In the genomic region with DNA sequence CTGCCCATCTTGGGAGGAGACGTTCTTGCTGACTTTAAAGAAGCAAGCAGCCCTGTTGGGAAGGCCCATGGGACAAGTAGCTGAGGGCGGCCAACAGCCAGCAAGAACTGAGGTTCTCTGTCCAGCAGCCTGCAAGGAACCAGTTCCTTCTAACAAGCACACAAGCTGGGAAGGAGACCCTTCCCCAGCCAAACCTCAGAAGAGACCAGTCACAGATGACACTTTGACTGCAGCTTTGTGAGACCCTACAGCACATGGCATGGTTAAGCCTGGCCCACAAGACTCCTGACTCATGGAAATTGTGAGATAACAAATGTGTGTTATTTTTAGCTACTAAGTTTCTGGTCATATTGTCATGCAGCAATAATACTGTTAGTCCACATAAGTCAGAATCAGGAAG, we compare ENCODE assay signal across 28 cellular contexts.
DNase-seq lines count a peak whose midpoint lies in the region; ATAC-seq and TF ChIP-seq lines count a peak whose summit lies in the region.
"Had no signal": no experiment of that assay in that cellular context is flagged by ENCODE, and none has a peak within 500 bp of the region (broad histone marks: within the 10 kb centered on the region; RNA-seq: fewer than 3 reads in every experiment).

No MANE protein-coding gene starts in this region.

- no peak overlapping the region for H2AFZ ChIP-seq in hepatocyte

- DNase-seq in heart right ventricle = no peak
- no peak for DNase-seq in right atrium auricular region (ENCODE audit: low spot score)
- peak; percentile 86 for DNase-seq in OCI-M1 (lab: John Stamatoyannopoulos, UW)
- DNase-seq in hepatocyte (ENCODE audit: low spot score) = no peak
- peak; percentile 18 for DNase-seq in stromal cell of bone marrow (ENCODE audit: low read depth)
- no peak for DNase-seq in upper lobe of left lung
- DNase-seq in NCI-H128 (lab: John Stamatoyannopoulos, UW; ENCODE audit: unreplicated experiment) = no peak
- DNase-seq in DMS53 treated with DMSO at 0.1 percent for 48 hours (lab: John Stamatoyannopoulos, UW; ENCODE audit: unreplicated experiment) = no peak
- DNase-seq: activated CD4-positive, alpha-beta T cell treated with anti-CD3 and anti-CD28 coated beads, Interleukin-2, amount 10 ng/mL, durations not matched to agents 24 days and 14 days; activated gamma-delta T cell; activated T-cell treated with anti-CD3 and anti-CD28 coated beads, Interleukin-2, amount 50 U/mL, for 24 hours; body of pancreas; CD4-positive, alpha-beta memory T cell; effector memory CD8-positive, alpha-beta T cell; foreskin keratinocyte; head of caudate nucleus; kidney glomerular epithelial cell; MM.1S; NCI-H2107; ovary; SJCRH30; small intestine; stimulated activated naive CD4-positive, alpha-beta T cell treated with Interleukin-2 at 50 U/mL for 16 hours; T1000; uterus had no signal

- H3K4me3 ChIP-seq in heart right ventricle (no peak overlapping the region), right atrium auricular region (no peak overlapping the region), hepatocyte (no peak overlapping the region), upper lobe of left lung (no peak overlapping the region)
- H3K4me3 ChIP-seq: body of pancreas, lung, ovary, SJCRH30, uterus had no signal

- 64 to 72% methylated on average over 2 of the region's 2 CpGs for WGBS in heart right ventricle, 2 donors
- WGBS in hepatocyte (ENCODE audit: low lambda C conversion rate, missing lambda C conversion rate) = 94% methylated on average over 2 of the region's 2 CpGs
- WGBS in upper lobe of left lung, 2 donors = 97 to 100% methylated on average over 2 of the region's 2 CpGs

- TF ChIP-seq CTCF in heart right ventricle (IDR thresholded peaks at IDR 0.05) (no peak), right atrium auricular region (IDR thresholded peaks at IDR 0.05) (no peak), hepatocyte (IDR thresholded peaks at IDR 0.05; ENCODE audit: poor library complexity) (no peak), upper lobe of left lung (IDR thresholded peaks at IDR 0.05) (no peak)

- H3K36me3 ChIP-seq in heart right ventricle = no peaks in the 10 kb centered on the region
- no peaks in the 10 kb centered on the region for H3K36me3 ChIP-seq in right atrium auricular region
- H3K36me3 ChIP-seq in hepatocyte (replicated peaks; ENCODE audit: insufficient read depth, low read depth) = no peaks in the 10 kb centered on the region
- no peaks in the 10 kb centered on the region for H3K36me3 ChIP-seq in upper lobe of left lung
- H3K36me3 ChIP-seq: ovary, SJCRH30, uterus had no signal

- no peaks in the 10 kb centered on the region for H4K20me1 ChIP-seq in hepatocyte (ENCODE audit: insufficient read depth, poor library complexity, severe bottlenecking)

- TF ChIP-seq POLR2A in upper lobe of left lung (IDR thresholded peaks at IDR 0.05) = no peak

- H3K27ac ChIP-seq in heart right ventricle = no peak overlapping the region
- no peak overlapping the region for H3K27ac ChIP-seq in right atrium auricular region
- H3K27ac ChIP-seq in hepatocyte = peak overlapping the region; percentile 70
- no peak overlapping the region for H3K27ac ChIP-seq in upper lobe of left lung
- H3K27ac ChIP-seq: foreskin keratinocyte, HL-60, ovary, SJCRH30, uterus had no signal

- H3K27me3 ChIP-seq in heart right ventricle (no peaks in the 10 kb centered on the region), right atrium auricular region (no peaks in the 10 kb centered on the region), hepatocyte (no peaks in the 10 kb centered on the region), upper lobe of left lung (no peaks in the 10 kb centered on the region)
- H3K27me3 ChIP-seq: body of pancreas, foreskin keratinocyte, ovary, SJCRH30, uterus had no signal

- H3K9me3 ChIP-seq in heart right ventricle (no peaks in the 10 kb centered on the region), right atrium auricular region (no peaks in the 10 kb centered on the region), hepatocyte (ENCODE audit: low read depth) (no peaks in the 10 kb centered on the region), upper lobe of left lung (no peaks in the 10 kb centered on the region)
- H3K9me3 ChIP-seq: body of pancreas, ovary, SJCRH30, uterus had no signal

- TF ChIP-seq EP300 in upper lobe of left lung (IDR thresholded peaks at IDR 0.05) = no peak

- no peak overlapping the region for H3K4me2 ChIP-seq in hepatocyte

- H3K9me2 ChIP-seq in hepatocyte (replicated peaks; ENCODE audit: insufficient read depth) = no peaks in the 10 kb centered on the region

- H3K79me2 ChIP-seq in hepatocyte = no peaks in the 10 kb centered on the region

- peak in 6 of 8 donors; percentile 61 to 84 (median 70) for ATAC-seq in heart right ventricle
- ATAC-seq in upper lobe of left lung (ENCODE audit: low FRiP score in 2 of 2) = no peak
- ATAC-seq: body of pancreas; effector memory CD8-positive, alpha-beta T cell; foreskin keratinocyte; WTC11 had no signal

- peaks cover 0 to 14% (median 8%) of the 10 kb centered on the region in 9 donors for H3K4me1 ChIP-seq in heart right ventricle
- peaks cover 0 to 6% of the 10 kb centered on the region in 2 donors for H3K4me1 ChIP-seq in right atrium auricular region
- H3K4me1 ChIP-seq in hepatocyte (ENCODE audit: insufficient read depth) = peaks cover 6% of the 10 kb centered on the region
- H3K4me1 ChIP-seq in upper lobe of left lung = no peaks in the 10 kb centered on the region
- H3K4me1 ChIP-seq: uterus had no signal

- intact Hi-C loops in heart right ventricle (cut with DNase I) = no loop called here

Comparison
In these comparisons a context has a peak if more than half of its experiments do, and no peak if none do; other contexts are left out.
1. ATAC-seq: peak in heart right ventricle (6 of 8); none in upper lobe of left lung (0 of 2).
2. DNase-seq: peak in OCI-M1 (single experiment) and stromal cell of bone marrow (single experiment); none in heart right ventricle (0 of 2), right atrium auricular region (single experiment), hepatocyte (single experiment), upper lobe of left lung (0 of 2), NCI-H128 (single experiment) and DMS53 treated with DMSO at 0.1 percent for 48 hours (single experiment).